26 cellular contexts compared by ENCODE assay signal in the genomic region with DNA sequence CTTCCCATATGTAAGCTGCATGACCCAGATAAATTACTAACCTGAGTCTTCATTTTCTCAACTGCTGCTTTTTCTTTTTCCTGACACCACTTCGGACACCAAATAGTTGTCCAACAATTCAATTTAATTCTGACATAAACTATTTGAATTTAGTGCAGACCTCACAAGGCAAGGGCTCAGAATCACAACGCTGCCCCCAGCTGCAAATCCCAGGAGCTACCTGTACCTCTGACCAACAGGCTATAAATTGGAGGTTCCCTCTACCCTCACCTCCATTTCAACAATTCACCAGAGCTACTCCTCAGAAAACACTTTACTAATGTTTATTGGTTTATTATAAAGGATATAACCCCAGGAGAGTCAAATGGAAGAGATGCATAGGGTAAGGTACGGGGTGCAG.
"Had no signal": no experiment of that assay in that cellular context is flagged by ENCODE, and none has a peak within 500 bp of the region (broad histone marks: within the 10 kb centered on the region; RNA-seq: fewer than 3 reads in every experiment).

No MANE protein-coding gene starts in this region.

- H3K27me3 ChIP-seq: MG63, SJSA1 had no signal

- H3K4me3 ChIP-seq: MG63, SJSA1, SK-N-MC had no signal

- H3K4me1 ChIP-seq: SJSA1 had no signal

- H3K27ac ChIP-seq: SJSA1, SK-N-MC had no signal

- ATAC-seq: HepG2 had no signal

- H3K9me3 ChIP-seq: MG63 had no signal

- FAIRE-seq: HepG2, RCC 7860 had no signal

- H3K36me3 ChIP-seq: MG63, SJSA1 had no signal

- DNase-seq: IMR-90, Karpas-422, KG1, MG63, NCI-H1092, NCI-H1105 treated with DMSO at 0.1 percent for 48 hours, NCI-H1417 treated with DMSO at 0.1 percent for 48 hours, NCI-H146, NCI-H1694 treated with DMSO at 0.1 percent for 48 hours, NCI-H1930, NCI-H2081, NCI-H2107, NCI-H2171, NCI-H226, NCI-H446, NCI-H510A, NCI-H524 treated with DMSO at 0.1 percent for 48 hours, NCI-H69, NCI-H774, Right ventricle myocardium superior, RPMI8226, SIG-M5 had no signal
